In genomic region chr3:64145438-64145837, GRCh38 we compare ENCODE assay signal across 24 cellular contexts.
A peak's percentile ranks its signal among the peaks of the same experiment; 100 is the strongest.
DNase-seq lines count a peak whose midpoint lies in the region; ATAC-seq, FAIRE-seq and TF ChIP-seq lines count a peak whose summit lies in the region.
"Had no signal": no experiment of that assay in that cellular context is flagged by ENCODE, and none has a peak within 500 bp of the region (broad histone marks: within the 10 kb centered on the region; RNA-seq: fewer than 3 reads in every experiment).

No MANE protein-coding gene starts in this region.

- H3K4me3 Mint-ChIP-seq in WTC11 (no peak overlapping the region), progenitor cell of endocrine pancreas (ENCODE audit: low read depth) (no peak overlapping the region)
- H3K4me3 Mint-ChIP-seq: CD4-positive, CD25-positive, alpha-beta regulatory T cell; CD8-positive, alpha-beta memory T cell; GM23338 had no signal

- H3K36me3 Mint-ChIP-seq in WTC11 (no peaks in the 10 kb centered on the region; the same call in 1 of the 2 replicates), progenitor cell of endocrine pancreas (ENCODE audit: insufficient read depth) (peaks cover 10% of the 10 kb centered on the region)
- H3K36me3 Mint-ChIP-seq: CD4-positive, CD25-positive, alpha-beta regulatory T cell; CD8-positive, alpha-beta memory T cell had no signal

- no peak overlapping the region for H2AFZ ChIP-seq in H1 (ENCODE audit: low read length)
- no peak overlapping the region for H2AFZ ChIP-seq in keratinocyte (ENCODE audit: control insufficient read depth, low read length)
- no peak overlapping the region for H2AFZ ChIP-seq in smooth muscle cell (ENCODE audit: low read depth)
- H2AFZ ChIP-seq: GM23338 had no signal

- no peak for TF ChIP-seq POLR2A in H1 (IDR thresholded peaks at IDR 0.05; ENCODE audit: control extremely low read depth in 1 of 2, low read depth in 2 of 2, low read length in 2 of 2)
- TF ChIP-seq POLR2A in esophagus squamous epithelium (IDR thresholded peaks at IDR 0.05), result no peak

- no peak for TF ChIP-seq CTCF in WTC11 (IDR thresholded peaks at IDR 0.05)
- TF ChIP-seq CTCF in H1 (IDR thresholded peaks at IDR 0.05; ENCODE audit: control extremely low read depth in 1 of 3, insufficient read depth in 1 of 3, low read depth in 1 of 3, low read length in 3 of 3), result no peak
- TF ChIP-seq CTCF in keratinocyte (optimal IDR thresholded peaks at IDR 0.05 in 1 of 3, IDR thresholded peaks at IDR 0.05 in 1 of 3, conservative IDR thresholded peaks at IDR 0.05 in 1 of 3; ENCODE audit: extremely low read depth in 1 of 3, insufficient read depth in 2 of 3, low read length in 3 of 3), result no peak
- no peak for TF ChIP-seq CTCF in smooth muscle cell (IDR thresholded peaks at IDR 0.05; ENCODE audit: borderline replicate concordance, insufficient read depth, poor library complexity, severe bottlenecking)
- TF ChIP-seq CTCF in progenitor cell of endocrine pancreas (IDR thresholded peaks at IDR 0.05; ENCODE audit: unreplicated experiment), result no peak
- TF ChIP-seq CTCF in esophagus squamous epithelium (IDR thresholded peaks at IDR 0.05), result no peak

- H3K36me3 ChIP-seq in H1 (ENCODE audit: control insufficient read depth in 2 of 4, insufficient read depth in 4 of 4, low read length in 3 of 4) (peaks cover 0 to 2% (median 0%) of the 10 kb centered on the region in 4 experiments; a peak in 1 of 8 replicates), keratinocyte (ENCODE audit: control insufficient read depth in 2 of 2, extremely low read depth in 1 of 2, insufficient read depth in 2 of 2, low read length in 2 of 2) (peaks cover 2 to 9% of the 10 kb centered on the region in 2 experiments), smooth muscle cell (ENCODE audit: low read depth) (peaks cover 12% of the 10 kb centered on the region), esophagus squamous epithelium (peaks cover 4 to 36% (median 8%) of the 10 kb centered on the region in 3 donors)
- H3K36me3 ChIP-seq: BE2C had no signal

- no peak overlapping the region for H3K4ac ChIP-seq in H1 (replicated peaks; ENCODE audit: insufficient read length, low read depth, low read length)

- no peak for TF ChIP-seq RAD21 in H1 (IDR thresholded peaks at IDR 0.05 in 1 of 2, conservative IDR thresholded peaks at IDR 0.05 in 1 of 2; ENCODE audit: low read depth in 2 of 2, low read length in 2 of 2)

- H4K5ac ChIP-seq in H1 (ENCODE audit: insufficient read length, low read depth, low read length), result no peak overlapping the region

- H3K4me1 ChIP-seq in H1 (replicated peaks in 1 of 4; ENCODE audit: control insufficient read depth in 3 of 4, insufficient read depth in 4 of 4, low read length in 3 of 4), result peaks cover 0 to 6% (median 0%) of the 10 kb centered on the region in 4 experiments; a peak in 5 of 7 replicates
- H3K4me1 ChIP-seq in keratinocyte (ENCODE audit: control insufficient read depth, extremely low read depth, insufficient read depth, low read length), result peaks cover 11% of the 10 kb centered on the region
- H3K4me1 ChIP-seq in smooth muscle cell (ENCODE audit: low read depth), result peaks cover 18% of the 10 kb centered on the region
- peaks cover 24 to 66% (median 30%) of the 10 kb centered on the region in 3 donors for H3K4me1 ChIP-seq in esophagus squamous epithelium

- H3K27ac Mint-ChIP-seq in WTC11 (no peak overlapping the region), progenitor cell of endocrine pancreas (no peak overlapping the region)
- H3K27ac Mint-ChIP-seq: CD4-positive, CD25-positive, alpha-beta regulatory T cell; GM23338 had no signal

- H2BK12ac ChIP-seq in H1 (ENCODE audit: low read depth, low read length), result no peak overlapping the region

- H4K8ac ChIP-seq in H1 (ENCODE audit: extremely low read depth, insufficient read depth, low read length), result peak overlapping the region; percentile 35; the same call in 1 of the 2 replicates

- no peaks in the 10 kb centered on the region for H3K27me3 ChIP-seq in H1 (replicated peaks in 1 of 4; ENCODE audit: control insufficient read depth in 3 of 4, extremely low read depth in 1 of 4, insufficient read depth in 3 of 4, low read length in 3 of 4)
- no peaks in the 10 kb centered on the region for H3K27me3 ChIP-seq in keratinocyte (ENCODE audit: control insufficient read depth, extremely low read depth, insufficient read depth, low read length)
- H3K27me3 ChIP-seq in smooth muscle cell (ENCODE audit: low read depth), result no peaks in the 10 kb centered on the region
- no peaks in the 10 kb centered on the region for H3K27me3 ChIP-seq in esophagus squamous epithelium
- H3K27me3 ChIP-seq: BE2C had no signal

- H3K79me2 ChIP-seq in H1 (ENCODE audit: control insufficient read depth in 1 of 2, insufficient read depth in 2 of 2, low read length in 2 of 2), result no peaks in the 10 kb centered on the region
- no peaks in the 10 kb centered on the region for H3K79me2 ChIP-seq in keratinocyte (ENCODE audit: control insufficient read depth, insufficient read depth, low read length)
- H3K79me2 ChIP-seq in smooth muscle cell (ENCODE audit: low read depth), result peaks cover 4% of the 10 kb centered on the region

- H3K9ac ChIP-seq in H1 (replicated peaks in 1 of 4; ENCODE audit: extremely low read depth in 1 of 4, low read depth in 3 of 4, low read length in 3 of 4), result no peak overlapping the region
- H3K9ac ChIP-seq in keratinocyte (ENCODE audit: control insufficient read depth, extremely low read depth, insufficient read depth, low read length), result no peak overlapping the region
- H3K9ac ChIP-seq in smooth muscle cell (ENCODE audit: low read depth), result no peak overlapping the region

- no peaks in the 10 kb centered on the region for H3K79me1 ChIP-seq in H1 (ENCODE audit: low read depth, low read length)

- CTCF ChIA-PET in WTC11 (lab: Charles Lee) (no interaction called here), H1 (lab: Charles Lee; ENCODE audit: partially characterized antibody) (interaction anchor here (1.2 to 1.4 kb wide), 2 partner anchors 10 to 344 kb away, joined by 3 to 4 read pairs; no protein-coding TSS in a partner anchor)

- ATAC-seq in WTC11 (no peak), GM19328 (IDR thresholded peaks at IDR 0.05; ENCODE audit: unreplicated experiment) (no peak)
- ATAC-seq: GM12878, GM23338, HCT116, HepG2 had no signal

- WGBS in H1 (ENCODE audit: extremely low coverage in 1 of 2, insufficient coverage in 1 of 2, insufficient read length in 1 of 2, insufficient replicate concordance in 2 of 2, low coverage in 1 of 2, low lambda C conversion rate in 2 of 2, missing lambda C conversion rate in 1 of 2), 2 experiments, result 93% methylated on average over 2 of the region's 2 CpGs; no CpG with 5 or more reads in 1 of the 2 experiments
- WGBS in smooth muscle cell (ENCODE audit: low lambda C conversion rate), result 80% methylated on average over 2 of the region's 2 CpGs
- 74 to 84% methylated on average over 2 of the region's 2 CpGs for WGBS in esophagus squamous epithelium, 2 donors

- dilution Hi-C loops in keratinocyte (cut with MboI; ENCODE audit: extremely low pct_ligation_motif_present, low sequenced_read_pairs), result no loop called here

- H3K9me3 Mint-ChIP-seq in WTC11 (no peaks in the 10 kb centered on the region), progenitor cell of endocrine pancreas (ENCODE audit: low read depth) (no peaks in the 10 kb centered on the region)
- H3K9me3 Mint-ChIP-seq: CD4-positive, CD25-positive, alpha-beta regulatory T cell; GM23338 had no signal

- no peak overlapping the region for H2BK20ac ChIP-seq in H1 (ENCODE audit: low read length)

- DNase-seq in WTC11 (ENCODE audit: low spot score), result no peak
- DNase-seq in H1 (ENCODE audit: low read depth in 1 of 2, low spot score in 2 of 2), result no peak
- no peak for DNase-seq in keratinocyte (ENCODE audit: low read depth, low spot score)
- DNase-seq in smooth muscle cell (lab: John Stamatoyannopoulos, UW; ENCODE audit: unreplicated experiment), result no peak
- DNase-seq in NCI-H2227 treated with DMSO at 0.1 percent for 48 hours (lab: John Stamatoyannopoulos, UW), result no peak
- no peak for DNase-seq in progenitor cell of endocrine pancreas (ENCODE audit: low spot score, unreplicated experiment)
- DNase-seq in esophagus squamous epithelium (lab: John Stamatoyannopoulos, UW), result no peak
- DNase-seq: ACHN; BE2C; C1 segment of cervical spinal cord; CD4-positive, CD25-positive, alpha-beta regulatory T cell; CD8-positive, alpha-beta memory T cell; COR-L47; DMS 273 treated with DMSO at 0.1 percent for 48 hours; DMS53; DND-41; EL; H7 had no signal

- peaks cover 21% of the 10 kb centered on the region for H3K4me1 Mint-ChIP-seq in WTC11
- H3K4me1 Mint-ChIP-seq in progenitor cell of endocrine pancreas (ENCODE audit: low read depth), result peaks cover 3% of the 10 kb centered on the region
- H3K4me1 Mint-ChIP-seq: CD8-positive, alpha-beta memory T cell had no signal

- no peak for FAIRE-seq in H1 (lab: Jason Lieb, UNC)
- peak; percentile 34 for FAIRE-seq in keratinocyte (lab: Jason Lieb, UNC)
- FAIRE-seq: A204.1, GM12878, HepG2 had no signal

- H3K27ac ChIP-seq in H1 (ENCODE audit: low read depth, low read length) (no peak overlapping the region), keratinocyte (ENCODE audit: control insufficient read depth, insufficient read depth, low read length) (no peak overlapping the region), smooth muscle cell (ENCODE audit: low read depth) (peak overlapping the region; percentile 51), esophagus squamous epithelium (no peak overlapping the region)

- no peak overlapping the region for H3K18ac ChIP-seq in H1 (ENCODE audit: extremely low read depth, low read length)

- no peaks in the 10 kb centered on the region for H3K9me3 ChIP-seq in H1 (ENCODE audit: insufficient read depth in 2 of 2, low read depth in 1 of 2, low read length in 1 of 2)
- H3K9me3 ChIP-seq in keratinocyte (ENCODE audit: control insufficient read depth, low read depth, low read length), result no peaks in the 10 kb centered on the region
- no peaks in the 10 kb centered on the region for H3K9me3 ChIP-seq in smooth muscle cell (replicated peaks; ENCODE audit: low read depth)
- no peaks in the 10 kb centered on the region for H3K9me3 ChIP-seq in esophagus squamous epithelium
- H3K9me3 ChIP-seq: BE2C had no signal

- no peak overlapping the region for H2AK5ac ChIP-seq in H1 (ENCODE audit: low read depth, low read length)

- TF ChIP-seq EP300 in H1 (IDR thresholded peaks at IDR 0.05; ENCODE audit: borderline replicate concordance in 1 of 2, low read depth in 2 of 2, low read length in 2 of 2), result no peak

- no peak overlapping the region for H2BK120ac ChIP-seq in H1 (replicated peaks; ENCODE audit: low read depth, low read length)

- H3K4me3 ChIP-seq in H1 (ENCODE audit: extremely low read depth in 1 of 4, insufficient read depth in 2 of 4, low read depth in 3 of 4, low read length in 4 of 4) (no peak overlapping the region), keratinocyte (ENCODE audit: control insufficient read depth in 2 of 3, extremely low read depth in 1 of 3, insufficient read depth in 2 of 3, low read depth in 1 of 3, low read length in 3 of 3) (no peak overlapping the region), smooth muscle cell (no peak overlapping the region), esophagus squamous epithelium (no peak overlapping the region)
- H3K4me3 ChIP-seq: GM12878, GM23338 had no signal

- H3K4me2 ChIP-seq in H1 (ENCODE audit: insufficient read depth in 1 of 2, low read depth in 2 of 2, low read length in 2 of 2), result no peak overlapping the region
- no peak overlapping the region for H3K4me2 ChIP-seq in keratinocyte (ENCODE audit: control insufficient read depth, extremely low read depth, insufficient read depth, low read depth, low read length)
- no peak overlapping the region for H3K4me2 ChIP-seq in smooth muscle cell
- H3K4me2 ChIP-seq: GM23338 had no signal

- H3K23ac ChIP-seq in H1 (ENCODE audit: insufficient read length), result no peak overlapping the region

- H3K27me3 Mint-ChIP-seq in WTC11 (ENCODE audit: low read depth) (no peaks in the 10 kb centered on the region), progenitor cell of endocrine pancreas (no peaks in the 10 kb centered on the region)
- H3K27me3 Mint-ChIP-seq: CD4-positive, CD25-positive, alpha-beta regulatory T cell; CD8-positive, alpha-beta memory T cell had no signal

- H4K20me1 ChIP-seq in H1 (replicated peaks in 1 of 2; ENCODE audit: control insufficient read depth in 1 of 2, insufficient read depth in 2 of 2, low read length in 2 of 2) (no peaks in the 10 kb centered on the region), keratinocyte (ENCODE audit: control insufficient read depth, extremely low read depth, insufficient read depth, low read length) (no peaks in the 10 kb centered on the region), smooth muscle cell (ENCODE audit: low read depth) (peaks cover 30% of the 10 kb centered on the region)

- no peak overlapping the region for H2BK5ac ChIP-seq in H1 (ENCODE audit: low read depth, low read length)

- no peaks in the 10 kb centered on the region for H3K23me2 ChIP-seq in H1 (ENCODE audit: low read depth, low read length)

- H3K9me1 ChIP-seq in keratinocyte (ENCODE audit: control insufficient read depth, extremely low read depth, insufficient read depth, low read length), result no peaks in the 10 kb centered on the region

- intact Hi-C loops in esophagus squamous epithelium (cut with DNase I), result no loop called here

- no peak overlapping the region for H3K56ac ChIP-seq in H1 (replicated peaks; ENCODE audit: insufficient read length, low read depth, low read length)

- no peak overlapping the region for H3K14ac ChIP-seq in H1 (ENCODE audit: insufficient read length)

- POLR2A ChIA-PET in WTC11 (lab: Charles Lee), result no interaction called here
- POLR2A ChIA-PET in H1 (lab: Charles Lee; ENCODE audit: partially characterized antibody), result no interaction called here

- no peak overlapping the region for H4K91ac ChIP-seq in H1 (replicated peaks; ENCODE audit: insufficient read length, low read length)

- peaks cover 37% of the 10 kb centered on the region for H3F3A ChIP-seq in smooth muscle cell (ENCODE audit: low read depth)

- no peak overlapping the region for H2BK15ac ChIP-seq in H1 (ENCODE audit: low read length)
